ENCODE assay signal across 1 cellular context in genomic region chr3:50210510-50211367, GRCh38.
A peak's percentile ranks its signal among the peaks of the same experiment; 100 is the strongest.
TF ChIP-seq lines count a peak whose summit lies in the region.

No MANE protein-coding gene starts in this region.

TF ChIP-seq in H1, 55 proteins besides CTCF, POLR2A, EP300 and RAD21:
- TF ChIP-seq POU5F1 (IDR thresholded peaks at IDR 0.05; ENCODE audit: low read depth, low read length), result peak; percentile 91
- TF ChIP-seq ZNF274 (IDR thresholded peaks at IDR 0.05; ENCODE audit: borderline replicate concordance, extremely low read depth, low read length), result no peak
- no peak for TF ChIP-seq HDAC2 (IDR thresholded peaks at IDR 0.05; ENCODE audit: borderline replicate concordance in 1 of 2, low read depth in 2 of 2, low read length in 2 of 2)
- peak in 1 of 2 experiments; percentile 76; a peak in 2 of 4 replicates for TF ChIP-seq SIN3A (conservative IDR thresholded peaks at IDR 0.05 in 1 of 2, IDR thresholded peaks at IDR 0.05 in 1 of 2; ENCODE audit: low read depth in 1 of 2, low read length in 2 of 2)
- TF ChIP-seq BRCA1 (IDR thresholded peaks at IDR 0.05; ENCODE audit: low read depth, low read length), result no peak
- no peak for TF ChIP-seq ATF2 (IDR thresholded peaks at IDR 0.05; ENCODE audit: low read length)
TF ChIP-seq in H1: peak in this region for 2.
